In the genomic region with DNA sequence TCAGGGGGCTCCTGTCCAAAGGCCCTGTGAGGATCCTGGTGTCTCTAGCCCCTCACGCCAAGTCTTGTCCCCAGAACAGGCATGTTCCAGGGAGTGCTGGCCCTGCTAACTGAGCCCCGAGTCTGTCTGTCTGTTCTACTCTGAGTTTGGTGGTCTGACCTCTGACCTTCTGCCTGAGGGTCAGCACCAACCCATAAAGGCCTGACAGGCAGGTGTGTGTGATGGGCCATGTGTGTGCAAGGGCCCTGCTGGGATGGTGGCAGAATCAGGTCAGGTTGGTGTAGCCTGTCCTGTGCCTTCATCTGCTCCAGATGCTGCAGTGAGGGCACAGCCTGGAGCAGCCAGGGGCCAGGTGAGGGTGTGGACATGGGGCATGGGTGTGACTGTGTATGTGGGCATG, we compare ENCODE assay signal across 22 cellular contexts.
"Had no signal": no experiment of that assay in that cellular context is flagged by ENCODE, and none has a peak within 500 bp of the region (broad histone marks: within the 10 kb centered on the region; RNA-seq: fewer than 3 reads in every experiment).

No MANE protein-coding gene starts in this region.

- H3K27me3 ChIP-seq: brain microvascular endothelial cell, esophagus muscularis mucosa, foreskin keratinocyte, heart right ventricle, neural progenitor cell, spleen, upper lobe of left lung, vagina had no signal

- DNase-seq: activated CD4-positive, alpha-beta T cell treated with anti-CD3 and anti-CD28 coated beads for 1 hour; activated CD8-positive, alpha-beta T cell treated with anti-CD3 and anti-CD28 coated beads, Interleukin-2, amount 10 ng/mL, durations not matched to agents 7 days and 5 days; activated effector memory CD4-positive, alpha-beta T cell treated with Interleukin-2 at 50 U/mL for 16 hours; activated naive CD4-positive, alpha-beta T cell treated with anti-CD3 and anti-CD28 coated beads, Interleukin-2, amount 10 ng/mL, durations not matched to agents 7 days and 5 days; amniotic stem cell; brain microvascular endothelial cell; effector CD4-positive, alpha-beta T cell; foreskin keratinocyte; heart right ventricle; naive thymus-derived CD8-positive, alpha-beta T cell; spleen; T1000; upper lobe of left lung; WERI-Rb-1 had no signal

- ATAC-seq: activated CD8-positive, alpha-beta T cell treated with anti-CD3 and anti-CD28 coated beads, Interleukin-2, amount 10 ng/mL, durations not matched to agents 7 days and 5 days; foreskin keratinocyte; naive thymus-derived CD8-positive, alpha-beta T cell; right cardiac atrium had no signal

- H3K9ac ChIP-seq: neural progenitor cell had no signal

- H2AFZ ChIP-seq: neural progenitor cell had no signal

- H3K4me3 Mint-ChIP-seq: activated CD8-positive, alpha-beta T cell treated with anti-CD3 and anti-CD28 coated beads, Interleukin-2, amount 10 ng/mL, durations not matched to agents 7 days and 5 days; activated naive CD4-positive, alpha-beta T cell treated with anti-CD3 and anti-CD28 coated beads, Interleukin-2, amount 10 ng/mL, durations not matched to agents 7 days and 5 days; dendritic cell treated with granulocyte-macrophage colony-stimulating factor and Interleukin-4, amounts not matched to agents 40 ng/mL and 50 ng/mL, for 4 days; mesothelial cell of epicardium; neural progenitor cell; stimulated activated naive CD8-positive, alpha-beta T cell treated with anti-CD3 and anti-CD28 coated beads, Interleukin-15, Interleukin-2, amounts not matched to agents 100 ng/mL and 50 ng/mL, for 24 hours; T-helper 1 cell treated with Interleukin-12 subunit alpha and Interleukin-12 subunit beta and Interleukin-4 antibody, amounts not matched to agents 30 μg/mL and 1 μg/mL, for 36 hours had no signal

- H3K4me1 ChIP-seq: foreskin keratinocyte, neural progenitor cell had no signal

- H3K4me1 Mint-ChIP-seq: activated naive CD4-positive, alpha-beta T cell treated with anti-CD3 and anti-CD28 coated beads, Interleukin-2, amount 10 ng/mL, durations not matched to agents 7 days and 5 days; mesothelial cell of epicardium had no signal

- H3K4me2 ChIP-seq: neural progenitor cell had no signal

- H3K36me3 ChIP-seq: brain microvascular endothelial cell, neural progenitor cell, upper lobe of left lung, vagina, WERI-Rb-1 had no signal

- H3K27ac ChIP-seq: brain microvascular endothelial cell, esophagus muscularis mucosa, foreskin keratinocyte, heart right ventricle, neural progenitor cell, spleen, upper lobe of left lung, vagina, WERI-Rb-1 had no signal

- H3K9me3 ChIP-seq: vagina had no signal

- H3K27ac Mint-ChIP-seq: activated CD8-positive, alpha-beta T cell treated with anti-CD3 and anti-CD28 coated beads, Interleukin-2, amount 10 ng/mL, durations not matched to agents 7 days and 5 days; activated naive CD4-positive, alpha-beta T cell treated with anti-CD3 and anti-CD28 coated beads, Interleukin-2, amount 10 ng/mL, durations not matched to agents 7 days and 5 days; dendritic cell treated with granulocyte-macrophage colony-stimulating factor and Interleukin-4, amounts not matched to agents 40 ng/mL and 50 ng/mL, for 4 days; mesothelial cell of epicardium; stimulated activated naive CD8-positive, alpha-beta T cell treated with anti-CD3 and anti-CD28 coated beads, Interleukin-15, Interleukin-2, amounts not matched to agents 100 ng/mL and 50 ng/mL, for 24 hours; T-helper 1 cell treated with Interleukin-12 subunit alpha and Interleukin-12 subunit beta and Interleukin-4 antibody, amounts not matched to agents 30 μg/mL and 1 μg/mL, for 36 hours had no signal

- H3K27me3 Mint-ChIP-seq: activated naive CD4-positive, alpha-beta T cell treated with anti-CD3 and anti-CD28 coated beads, Interleukin-2, amount 10 ng/mL, durations not matched to agents 7 days and 5 days; dendritic cell treated with granulocyte-macrophage colony-stimulating factor and Interleukin-4, amounts not matched to agents 40 ng/mL and 50 ng/mL, for 4 days; naive thymus-derived CD8-positive, alpha-beta T cell; stimulated activated naive CD8-positive, alpha-beta T cell treated with anti-CD3 and anti-CD28 coated beads, Interleukin-15, Interleukin-2, amounts not matched to agents 100 ng/mL and 50 ng/mL, for 24 hours had no signal

- H3K4me3 ChIP-seq: esophagus muscularis mucosa, heart right ventricle, neural progenitor cell, spleen, upper lobe of left lung, vagina had no signal
